Comparison of ENCODE assay signal across 11 cellular contexts in genomic region chr15:60635507-60636352, GRCh38.
DNase-seq lines count a peak whose midpoint lies in the region; ATAC-seq, FAIRE-seq and TF ChIP-seq lines count a peak whose summit lies in the region.
"Had no signal": no experiment of that assay in that cellular context is flagged by ENCODE, and none has a peak within 500 bp of the region (broad histone marks: within the 10 kb centered on the region; RNA-seq: fewer than 3 reads in every experiment).

No MANE protein-coding gene starts in this region.

- H3K36me3 ChIP-seq in GM12878 (ENCODE audit: control insufficient read depth in 2 of 2, insufficient read depth in 2 of 2, low read length in 1 of 2): no peaks in the 10 kb centered on the region
- H3K36me3 ChIP-seq: ovary had no signal

- ATAC-seq in GM21717 (IDR thresholded peaks at IDR 0.05; ENCODE audit: unreplicated experiment): peak; percentile 91
- ATAC-seq in HG03558 (IDR thresholded peaks at IDR 0.05; ENCODE audit: extremely low read depth, unreplicated experiment): peak; percentile 58
- peak; percentile 93 for ATAC-seq in GM12878
- ATAC-seq: esophagus mucosa had no signal

- TF ChIP-seq POLR2A in GM12891 (IDR thresholded peaks at IDR 0.05; ENCODE audit: low read depth, low read length) (no peak), GM12878 (IDR thresholded peaks at IDR 0.05; ENCODE audit: low read depth, low read length) (no peak)

- no peaks in the 10 kb centered on the region for H3K79me2 ChIP-seq in GM12878 (ENCODE audit: control insufficient read depth, insufficient read depth, low read length)

- TF ChIP-seq CTCF in GM12878 (IDR thresholded peaks at IDR 0.05 in 2 of 3, conservative IDR thresholded peaks at IDR 0.05 in 1 of 3; ENCODE audit: control insufficient read depth in 2 of 3, extremely low read depth in 1 of 3, insufficient read depth in 1 of 3, low read depth in 3 of 3, low read length in 3 of 3): no peak

- CTCF ChIA-PET in GM12878 (lab: Yijun Ruan, JAX): interaction anchor here (0.5 to 1.8 kb wide), 6 partner anchors 11 to 115 kb away, joined by 3 to 5 read pairs (median 3); no protein-coding TSS in a partner anchor

- intact Hi-C loops in GM12878 (cut with micrococcal nuclease; ENCODE audit: unreplicated experiment): loop anchor here (1.0 to 5.0 kb wide), 4 partner anchors 43 to 267 kb away; no protein-coding TSS in a partner anchor

- no peaks in the 10 kb centered on the region for H3K27me3 ChIP-seq in GM12878 (replicated peaks in 1 of 2; ENCODE audit: control insufficient read depth in 2 of 2, insufficient read depth in 2 of 2, low read length in 1 of 2)
- H3K27me3 ChIP-seq: ovary had no signal

- in situ Hi-C loops in GM12878 (cut with MboI): no loop called here

- H3K4me3 ChIP-seq in GM12878: no peak overlapping the region
- H3K4me3 ChIP-seq: ovary had no signal

- H3K9me3 ChIP-seq in GM12878 (replicated peaks; ENCODE audit: control insufficient read depth, insufficient read depth, low read length): no peaks in the 10 kb centered on the region
- H3K9me3 ChIP-seq: ovary had no signal

- no peak for TF ChIP-seq RAD21 in GM12878 (IDR thresholded peaks at IDR 0.05; ENCODE audit: insufficient read depth, low read depth, low read length)

- peaks cover 22% of the 10 kb centered on the region for H3K4me1 ChIP-seq in GM12878 (ENCODE audit: control insufficient read depth, insufficient read depth, low read length)

- WGBS in GM12878 (ENCODE audit: insufficient coverage, insufficient replicate concordance, low lambda C conversion rate, missing lambda C conversion rate): 13% methylated on average over 7 of the region's 7 CpGs

- peak overlapping the region; percentile 78 for H3K27ac ChIP-seq in GM12878 (ENCODE audit: control insufficient read depth, insufficient read depth)
- H3K27ac ChIP-seq: ovary had no signal

- BruUV-seq in GM12878 (replicated peaks; lab: Mats Ljungman, UMichigan): no TSS peak

- SMC1A ChIA-PET in GM12878 (lab: Charles Lee; ENCODE audit: uncharacterized antibody, unreplicated experiment): interaction anchor here (0.7 to 2.5 kb wide), 9 partner anchors 11 to 281 kb away, joined by 3 to 7 read pairs (median 3); no protein-coding TSS in a partner anchor

- peak; percentile 76 for FAIRE-seq in GM12891 (lab: Jason Lieb, UNC)
- peak; percentile 97 for FAIRE-seq in GM12878 (lab: Jason Lieb, UNC)

- peak overlapping the region; percentile 95 for H3K4me2 ChIP-seq in GM12878 (ENCODE audit: control insufficient read depth, insufficient read depth)

- H2AFZ ChIP-seq in GM12878 (ENCODE audit: control insufficient read depth, low read depth, low read length): peak overlapping the region; percentile 44

- TF ChIP-seq EP300 in GM12878 (IDR thresholded peaks at IDR 0.05; ENCODE audit: borderline replicate concordance in 1 of 2, control insufficient read depth in 1 of 2, low read depth in 2 of 2, low read length in 2 of 2): peak; percentile 32 to 81; a peak in 3 of 4 replicates

- POLR2A ChIA-PET in GM12878 (lab: Charles Lee): no interaction called here

- H4K20me1 ChIP-seq in GM12878 (ENCODE audit: control insufficient read depth, insufficient read depth): no peaks in the 10 kb centered on the region

- H3K9ac ChIP-seq in GM12878 (ENCODE audit: control insufficient read depth, insufficient read depth, low read length): no peak overlapping the region

- RAD21 ChIA-PET in GM12878 (lab: Charles Lee; ENCODE audit: unreplicated experiment): interaction anchor here (1.0 to 1.7 kb wide), 5 partner anchors 14 to 281 kb away, joined by 3 to 5 read pairs (median 3); no protein-coding TSS in a partner anchor

- DNase-seq in GM12891 (ENCODE audit: insufficient read length, low spot score) (no peak), GM12878 (ENCODE audit: low read depth, low spot score) (peak; percentile 79), GDM1 (lab: John Stamatoyannopoulos, UW) (no peak), AG08395 (ENCODE audit: low spot score) (no peak)
- DNase-seq in activated CD4-positive, alpha-beta T cell treated with anti-CD3 and anti-CD28 coated beads for 48 hours: no peak
- DNase-seq in stimulated activated CD4-positive, alpha-beta T cell treated with anti-CD3 and anti-CD28 coated beads, Interleukin-15, amount 100 ng/mL, for 24 hours: no peak
- DNase-seq: activated CD8-positive, alpha-beta memory T cell treated with anti-CD3 and anti-CD28 coated beads, Interleukin-2, amount 50 U/mL, for 4 hours; ovary had no signal

TF ChIP-seq in GM12891, 5 proteins besides CTCF, POLR2A, EP300 and RAD21:
- TF ChIP-seq SPI1 (IDR thresholded peaks at IDR 0.05; ENCODE audit: low read depth, low read length): peak; percentile 99
- no peak for TF ChIP-seq PAX5 (IDR thresholded peaks at IDR 0.05; ENCODE audit: insufficient read depth, low read length, severe bottlenecking)

TF ChIP-seq in GM12878, 131 proteins besides CTCF, POLR2A, EP300 and RAD21 (continues in another document):
- TF ChIP-seq IRF4 (IDR thresholded peaks at IDR 0.05; ENCODE audit: low read depth, low read length): peak; percentile 95
- TF ChIP-seq HDGF (IDR thresholded peaks at IDR 0.05): no peak
- TF ChIP-seq FOXK2 (IDR thresholded peaks at IDR 0.05): no peak
- no peak for TF ChIP-seq CHD4 (IDR thresholded peaks at IDR 0.05)
- TF ChIP-seq BMI1 (IDR thresholded peaks at IDR 0.05; ENCODE audit: borderline replicate concordance): peak; percentile 73; the same call in 1 of the 2 replicates
- no peak for TF ChIP-seq MXI1 (IDR thresholded peaks at IDR 0.05; ENCODE audit: low read depth, low read length)
- TF ChIP-seq SPI1 (IDR thresholded peaks at IDR 0.05; ENCODE audit: borderline replicate concordance, insufficient read depth, low read depth, low read length): peak; percentile 99
- peak; percentile 98 for TF ChIP-seq NFIC (IDR thresholded peaks at IDR 0.05; ENCODE audit: low read depth, low read length)
- 0 out of 2 replicates have a peak, but pooled peaks have one; percentile 31 for TF ChIP-seq TCF12 (IDR thresholded peaks at IDR 0.05; ENCODE audit: low read depth, low read length)
- no peak for TF ChIP-seq CBX5 (IDR thresholded peaks at IDR 0.05; ENCODE audit: low read depth)
- TF ChIP-seq ATF7 (IDR thresholded peaks at IDR 0.05; ENCODE audit: low read depth): 0 out of 2 replicates have a peak, but pooled peaks have one; percentile 16
- TF ChIP-seq CREB1 (IDR thresholded peaks at IDR 0.05; ENCODE audit: low read depth): no peak
- peak; percentile 26 for TF ChIP-seq MEF2B (IDR thresholded peaks at IDR 0.05; ENCODE audit: partially characterized antibody, poor library complexity, severe bottlenecking)
- no peak for TF ChIP-seq MYC (IDR thresholded peaks at IDR 0.05; ENCODE audit: insufficient read depth, insufficient read length, insufficient replicate concordance, low read length, severe bottlenecking)
- no peak for TF ChIP-seq MAX (IDR thresholded peaks at IDR 0.05; ENCODE audit: low read depth, low read length)
- TF ChIP-seq MYB (IDR thresholded peaks at IDR 0.05; ENCODE audit: borderline replicate concordance, low read depth, low read length): no peak
- no peak for TF ChIP-seq ZNF207 (IDR thresholded peaks at IDR 0.05; ENCODE audit: borderline replicate concordance)
- no peak for TF ChIP-seq NR2C2 (IDR thresholded peaks at IDR 0.05; ENCODE audit: borderline replicate concordance, control insufficient read depth, insufficient read length, low read depth)
- TF ChIP-seq SRF (IDR thresholded peaks at IDR 0.05; ENCODE audit: low read depth in 2 of 2, low read length in 2 of 2): peak in 1 of 2 experiments; percentile 66; a peak in 2 of 4 replicates
- peak; percentile 66 for TF ChIP-seq ZNF217 (IDR thresholded peaks at IDR 0.05)
- TF ChIP-seq RB1 (IDR thresholded peaks at IDR 0.05; ENCODE audit: borderline replicate concordance): no peak
- TF ChIP-seq YY1 (IDR thresholded peaks at IDR 0.05; ENCODE audit: low read depth, low read length): 0 out of 2 replicates have a peak, but pooled peaks have one; percentile 53
- TF ChIP-seq SUPT20H (IDR thresholded peaks at IDR 0.05; ENCODE audit: borderline replicate concordance, control insufficient read depth, low read depth, low read length): no peak
- no peak for TF ChIP-seq TAF1 (IDR thresholded peaks at IDR 0.05; ENCODE audit: borderline replicate concordance, low read depth, low read length)
- TF ChIP-seq CHD2 (IDR thresholded peaks at IDR 0.05; ENCODE audit: borderline replicate concordance, low read depth, low read length): no peak
- TF ChIP-seq, protein P1, sequence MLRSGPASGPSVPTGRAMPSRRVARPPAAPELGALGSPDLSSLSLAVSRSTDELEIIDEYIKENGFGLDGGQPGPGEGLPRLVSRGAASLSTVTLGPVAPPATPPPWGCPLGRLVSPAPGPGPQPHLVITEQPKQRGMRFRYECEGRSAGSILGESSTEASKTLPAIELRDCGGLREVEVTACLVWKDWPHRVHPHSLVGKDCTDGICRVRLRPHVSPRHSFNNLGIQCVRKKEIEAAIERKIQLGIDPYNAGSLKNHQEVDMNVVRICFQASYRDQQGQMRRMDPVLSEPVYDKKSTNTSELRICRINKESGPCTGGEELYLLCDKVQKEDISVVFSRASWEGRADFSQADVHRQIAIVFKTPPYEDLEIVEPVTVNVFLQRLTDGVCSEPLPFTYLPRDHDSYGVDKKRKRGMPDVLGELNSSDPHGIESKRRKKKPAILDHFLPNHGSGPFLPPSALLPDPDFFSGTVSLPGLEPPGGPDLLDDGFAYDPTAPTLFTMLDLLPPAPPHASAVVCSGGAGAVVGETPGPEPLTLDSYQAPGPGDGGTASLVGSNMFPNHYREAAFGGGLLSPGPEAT (IDR thresholded peaks at IDR 0.05; ENCODE audit: low read depth): 0 out of 2 replicates have a peak, but pooled peaks have one; percentile 26
- peak; percentile 81 for TF ChIP-seq ATF2 (IDR thresholded peaks at IDR 0.05; ENCODE audit: low read length)
